In the genomic region with DNA sequence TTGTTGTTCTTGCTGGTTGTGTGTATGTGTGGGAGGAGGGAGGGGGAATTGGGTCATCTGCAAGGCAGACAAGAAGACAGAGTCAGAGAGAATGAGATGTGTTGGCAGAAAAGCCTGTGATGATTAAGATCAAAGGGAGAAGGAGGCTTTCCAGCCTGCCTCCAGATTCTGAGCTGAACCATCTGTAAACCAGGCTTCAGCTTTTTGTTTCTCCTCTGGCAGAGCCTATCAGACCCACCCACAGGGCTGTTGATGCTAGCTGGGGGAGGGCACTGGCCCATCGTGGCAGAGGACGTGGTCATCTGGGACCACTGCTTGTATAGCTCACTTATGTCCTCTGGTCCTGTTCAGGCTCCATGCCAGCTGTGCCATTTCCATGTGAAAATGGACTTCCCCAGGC, we compare ENCODE assay signal across 10 cellular contexts. TPM values are rescaled to one million over a fixed set of nuclear protein-coding genes. Genes with fewer than 3 reads are reported as not detected.
DNase-seq lines count a peak whose midpoint lies in the region; ATAC-seq and TF ChIP-seq lines count a peak whose summit lies in the region.
"Had no signal": no experiment of that assay in that cellular context is flagged by ENCODE, and none has a peak within 500 bp of the region (broad histone marks: within the 10 kb centered on the region; RNA-seq: fewer than 3 reads in every experiment).

No MANE protein-coding gene starts in this region.

- H4K5ac ChIP-seq in mesendoderm (ENCODE audit: low read length), result no peak overlapping the region

- whole genome bisulfite sequencing in mesendoderm (ENCODE audit: extremely low coverage, insufficient coverage, low lambda C conversion rate), result no CpG with 5 or more reads among the region's 2 CpGs

- no peaks in the 10 kb centered on the region for H3K9me3 Mint-ChIP-seq in CD4-positive, alpha-beta T cell
- no peaks in the 10 kb centered on the region for H3K9me3 Mint-ChIP-seq in T-helper 2 cell treated with Interferon-gamma antibody and Interleukin-4, amounts not matched to agents 5 μg/mL and 100 μg/mL, for 36 hours

- peak in 1 of 10 experiments; percentile 37 for DNase-seq in CD4-positive, alpha-beta T cell
- DNase-seq in T-helper 2 cell treated with Interferon-gamma antibody and Interleukin-4, amounts not matched to agents 5 μg/mL and 100 μg/mL, for 36 hours (ENCODE audit: low spot score), result peak; percentile 54
- DNase-seq in dedifferentiated amniotic fluid mesenchymal stem cell (ENCODE audit: extremely low spot score) (peak; percentile 46), osteoblast (ENCODE audit: insufficient read length, low spot score, missing footprints) (peak; percentile 93), mesendoderm (no peak), DMS 273 (lab: John Stamatoyannopoulos, UW; ENCODE audit: unreplicated experiment) (no peak), germinal center (ENCODE audit: low spot score) (no peak)
- DNase-seq: activated B cell treated with CpG ODN at 0.5 μM for 24 hours, NCI-H510A treated with DMSO at 0.1 percent for 48 hours had no signal

- H4K20me1 ChIP-seq in osteoblast (ENCODE audit: insufficient read depth, low read length), result no peaks in the 10 kb centered on the region

- H3K27me3 ChIP-seq in CD4-positive, alpha-beta T cell (ENCODE audit: control insufficient read depth, insufficient read depth, low read length), result no peaks in the 10 kb centered on the region
- H3K27me3 ChIP-seq in osteoblast (ENCODE audit: insufficient read depth, low read length) (no peaks in the 10 kb centered on the region), mesendoderm (ENCODE audit: insufficient read depth, low read length, poor library complexity) (no peaks in the 10 kb centered on the region)

- no peaks in the 10 kb centered on the region for H3K36me3 Mint-ChIP-seq in CD4-positive, alpha-beta T cell (ENCODE audit: low read depth)
- H3K36me3 Mint-ChIP-seq in T-helper 2 cell treated with Interferon-gamma antibody and Interleukin-4, amounts not matched to agents 5 μg/mL and 100 μg/mL, for 36 hours (ENCODE audit: low read depth), result no peaks in the 10 kb centered on the region

- no peak overlapping the region for H2BK5ac ChIP-seq in mesendoderm (ENCODE audit: low read length)

- H3K79me1 ChIP-seq in mesendoderm (ENCODE audit: low read length), result no peaks in the 10 kb centered on the region

- CTCF ChIA-PET in CD4-positive, alpha-beta T cell (lab: Charles Lee), result interaction anchor here (0.6 to 2.4 kb wide), 3 partner anchors 20 to 781 kb away, joined by 3 to 9 read pairs (median 8); no protein-coding TSS in a partner anchor

- H3K18ac ChIP-seq in mesendoderm (ENCODE audit: low read length), result no peak overlapping the region

- intact Hi-C loops in CD4-positive, alpha-beta T cell (cut with DNase I, micrococcal nuclease), result loop anchor here in 1 of 2 experiments (2.0 kb wide), 1 partner anchor 17 kb away; no protein-coding TSS in a partner anchor

- H3K4me1 Mint-ChIP-seq in CD4-positive, alpha-beta T cell (ENCODE audit: low read depth), result peaks cover 78% of the 10 kb centered on the region
- peaks cover 37% of the 10 kb centered on the region for H3K4me1 Mint-ChIP-seq in T-helper 2 cell treated with Interferon-gamma antibody and Interleukin-4, amounts not matched to agents 5 μg/mL and 100 μg/mL, for 36 hours (ENCODE audit: low read depth)
- H3K4me1 Mint-ChIP-seq: activated B cell treated with CpG ODN at 0.5 μM for 24 hours had no signal

- H3K9me3 ChIP-seq in CD4-positive, alpha-beta T cell (ENCODE audit: control insufficient read depth, low read length), result no peaks in the 10 kb centered on the region
- no peaks in the 10 kb centered on the region for H3K9me3 ChIP-seq in osteoblast (ENCODE audit: low read depth, low read length)

- peak overlapping the region; percentile 25 for H2AFZ ChIP-seq in osteoblast (ENCODE audit: low read length)

- H3K23ac ChIP-seq in mesendoderm (ENCODE audit: low read length), result no peak overlapping the region

- H3K79me2 ChIP-seq in osteoblast (ENCODE audit: insufficient read depth, low read length), result no peaks in the 10 kb centered on the region
- H3K79me2 ChIP-seq in mesendoderm (ENCODE audit: control insufficient read depth, insufficient read depth, low read length), result no peaks in the 10 kb centered on the region

- H3K4me2 ChIP-seq in osteoblast (ENCODE audit: insufficient read depth, low read length), result peak overlapping the region; percentile 68
- no peak overlapping the region for H3K4me2 ChIP-seq in mesendoderm (ENCODE audit: low read length)

- H3K27ac ChIP-seq in CD4-positive, alpha-beta T cell (ENCODE audit: low read depth, low read length), result no peak overlapping the region
- H3K27ac ChIP-seq in osteoblast (ENCODE audit: low read depth, low read length) (peak overlapping the region; percentile 93), mesendoderm (ENCODE audit: low read depth, low read length) (no peak overlapping the region)

- no peak overlapping the region for H3K4ac ChIP-seq in mesendoderm (ENCODE audit: low read depth, low read length)

- H3K4me3 ChIP-seq in osteoblast (ENCODE audit: insufficient read depth, low read length) (no peak overlapping the region), mesendoderm (ENCODE audit: low read length) (no peak overlapping the region)

- no peaks in the 10 kb centered on the region for H3K27me3 Mint-ChIP-seq in CD4-positive, alpha-beta T cell
- peaks cover 2% of the 10 kb centered on the region for H3K27me3 Mint-ChIP-seq in T-helper 2 cell treated with Interferon-gamma antibody and Interleukin-4, amounts not matched to agents 5 μg/mL and 100 μg/mL, for 36 hours (ENCODE audit: low read depth)

- H3K4me1 ChIP-seq in osteoblast (ENCODE audit: insufficient read depth, low read length) (peaks cover 30% of the 10 kb centered on the region), mesendoderm (ENCODE audit: control insufficient read depth, low read depth, low read length) (no peaks in the 10 kb centered on the region)

- peak overlapping the region; percentile 72 for H3K27ac Mint-ChIP-seq in CD4-positive, alpha-beta T cell
- peak overlapping the region; percentile 14 for H3K27ac Mint-ChIP-seq in T-helper 2 cell treated with Interferon-gamma antibody and Interleukin-4, amounts not matched to agents 5 μg/mL and 100 μg/mL, for 36 hours
- H3K27ac Mint-ChIP-seq: activated B cell treated with CpG ODN at 0.5 μM for 24 hours had no signal

- no peak overlapping the region for H4K8ac ChIP-seq in mesendoderm (ENCODE audit: low read depth, low read length)

- peak; percentile 96 for ATAC-seq in CD4-positive, alpha-beta T cell (ENCODE audit: poor library complexity)
- ATAC-seq in HG03565 (IDR thresholded peaks at IDR 0.05; ENCODE audit: unreplicated experiment), result no peak

- no peak overlapping the region for H2AK5ac ChIP-seq in mesendoderm (ENCODE audit: low read length)

- TF ChIP-seq CTCF in CD4-positive, alpha-beta T cell (IDR thresholded peaks at IDR 0.05), result no peak
- TF ChIP-seq CTCF in osteoblast (IDR thresholded peaks at IDR 0.05; ENCODE audit: extremely low read depth, low read depth, low read length), result no peak

- peak overlapping the region; percentile 23 for H3K4me3 Mint-ChIP-seq in CD4-positive, alpha-beta T cell
- H3K4me3 Mint-ChIP-seq in T-helper 2 cell treated with Interferon-gamma antibody and Interleukin-4, amounts not matched to agents 5 μg/mL and 100 μg/mL, for 36 hours, result no peak overlapping the region
- H3K4me3 Mint-ChIP-seq: activated B cell treated with CpG ODN at 0.5 μM for 24 hours had no signal

- no peak overlapping the region for H2BK15ac ChIP-seq in mesendoderm (replicated peaks; ENCODE audit: low read depth)

- H3K36me3 ChIP-seq in osteoblast (ENCODE audit: insufficient read depth, low read length) (no peaks in the 10 kb centered on the region), mesendoderm (ENCODE audit: control insufficient read depth, insufficient read depth, low read length) (no peaks in the 10 kb centered on the region)

- POLR2A ChIA-PET in CD4-positive, alpha-beta T cell (lab: Charles Lee), result interaction anchor here (0.8 to 1.9 kb wide), 7 partner anchors 9 to 355 kb away, joined by 3 to 12 read pairs (median 3); no protein-coding TSS in a partner anchor

- H3K56ac ChIP-seq in mesendoderm (ENCODE audit: low read length), result no peak overlapping the region

- H3K9ac ChIP-seq in mesendoderm (ENCODE audit: low read length), result no peak overlapping the region

- no peak overlapping the region for H2BK120ac ChIP-seq in mesendoderm (ENCODE audit: low read depth, low read length)

RNA-seq across cellular contexts. Expression of gene COL6A3, which starts 27.6 kb away (rescaled TPM):
- total RNA-seq in CD4-positive, alpha-beta T cell, result 1 to 10 TPM; 1.3 TPM
- total RNA-seq in osteoblast, result 4,017 and 4,247 TPM in 2 replicates
- polyA plus RNA-seq in mesendoderm (2013, experiment 1 of 2), result 0.76 TPM
- polyA plus RNA-seq in mesendoderm (2013, experiment 2 of 2), result 0.81 TPM

RNA-seq across cellular contexts. Expression of gene MLPH, which starts 45.4 kb away (rescaled TPM):
- under 1 TPM in 1 of 2 experiments, not detected in 1; 0.39 TPM for total RNA-seq in CD4-positive, alpha-beta T cell
- total RNA-seq in osteoblast, result 25.7 and 32.1 TPM in 2 replicates
- 7.8 TPM for polyA plus RNA-seq in mesendoderm (2013, experiment 1 of 2)
- polyA plus RNA-seq in mesendoderm (2013, experiment 2 of 2), result 8.0 TPM
- total RNA-seq: activated B cell treated with CpG ODN at 0.5 μM for 24 hours had no signal

Comparison
In these comparisons a context has a peak if more than half of its experiments do, and no peak if none do; other contexts are left out.
1. DNase-seq: peak in T-helper 2 cell treated with Interferon-gamma antibody and Interleukin-4, amounts not matched to agents 5 μg/mL and 100 μg/mL, for 36 hours (single experiment), dedifferentiated amniotic fluid mesenchymal stem cell (single experiment) and osteoblast (single experiment); none in mesendoderm (single experiment), DMS 273 (single experiment) and germinal center (single experiment).
2. RNA of gene COL6A3, which starts 27.6 kb away (total RNA-seq): 4,017 to 4,247 TPM in osteoblast; 1.3 TPM in CD4-positive, alpha-beta T cell; every median in the first group is over 1,000 times any median in the second.
3. RNA of gene MLPH, which starts 45.4 kb away (total RNA-seq): 25.7 to 32.1 TPM in osteoblast; 0.39 TPM in CD4-positive, alpha-beta T cell; every median in the first group is over 10 times any median in the second.